Comparison of ENCODE assay signal across 8 cellular contexts in genomic region chr1:219817914-219818313, GRCh38.
"Had no signal": no experiment of that assay in that cellular context is flagged by ENCODE, and none has a peak within 500 bp of the region (broad histone marks: within the 10 kb centered on the region; RNA-seq: fewer than 3 reads in every experiment).

No MANE protein-coding gene starts in this region.

- H3K27ac ChIP-seq: GM23248, HL-60 had no signal

- H3K4me1 ChIP-seq: HAP-1 had no signal

- H3K4me3 ChIP-seq: GM23248, HAP-1, K562 had no signal

- H3K9me3 ChIP-seq: HAP-1 had no signal

- H3K9ac ChIP-seq: GM23248 had no signal

- H3K36me3 ChIP-seq: HAP-1 had no signal

- H2AFZ ChIP-seq: GM23248 had no signal

- DNase-seq: GM23248, GOT3, H7, IMR-90, KG1 had no signal
